Comparison of ENCODE assay signal across 9 cellular contexts in genomic region chr12:119180380-119181040, GRCh38. TPM values are rescaled to one million over a fixed set of nuclear protein-coding genes. Genes with fewer than 3 reads are reported as not detected.
DNase-seq lines count a peak whose midpoint lies in the region; ATAC-seq, FAIRE-seq and TF ChIP-seq lines count a peak whose summit lies in the region.
"Had no signal": no experiment of that assay in that cellular context is flagged by ENCODE, and none has a peak within 500 bp of the region (broad histone marks: within the 10 kb centered on the region; RNA-seq: fewer than 3 reads in every experiment).

No MANE protein-coding gene starts in this region.

- H4K20me1 ChIP-seq in endothelial cell of umbilical vein (replicated peaks; ENCODE audit: control insufficient read depth, extremely low read depth, insufficient read depth, low read length) = no peaks in the 10 kb centered on the region

- H3K36me3 Mint-ChIP-seq in type B pancreatic cell = no peaks in the 10 kb centered on the region
- no peaks in the 10 kb centered on the region for H3K36me3 Mint-ChIP-seq in activated T-helper 17 cell treated with anti-CD3 and anti-CD28 coated beads, Interleukin-2, amount 50 U/mL, for 72 hours (ENCODE audit: low read depth)
- H3K36me3 Mint-ChIP-seq in CD8-positive, alpha-beta memory T cell = no peaks in the 10 kb centered on the region
- H3K36me3 Mint-ChIP-seq: activated naive CD8-positive, alpha-beta T cell treated with anti-CD3 and anti-CD28 coated beads, Interleukin-2, amount 10 ng/mL, durations not matched to agents 7 days and 5 days had no signal

- peak overlapping the region; percentile 63 for H3K4me3 ChIP-seq in MG63
- peak overlapping the region in 2 of 3 experiments; percentile 27 to 75 for H3K4me3 ChIP-seq in endothelial cell of umbilical vein (replicated peaks in 1 of 3; ENCODE audit: insufficient read depth in 1 of 3, low read depth in 1 of 3, low read length in 3 of 3)
- H3K4me3 ChIP-seq in mesodermal cell (ENCODE audit: extremely low read depth, insufficient read depth, low read length, poor library complexity, severe bottlenecking) = peak overlapping the region; percentile 34
- H3K4me3 ChIP-seq in CD8-positive, alpha-beta memory T cell (ENCODE audit: low read length) = no peak overlapping the region

- H3K4me1 ChIP-seq in endothelial cell of umbilical vein (ENCODE audit: control insufficient read depth, extremely low read depth, insufficient read depth, low read length) (peaks cover 35% of the 10 kb centered on the region), mesodermal cell (ENCODE audit: control insufficient read depth, insufficient read depth, low read length, poor library complexity, severe bottlenecking) (peaks cover 36% of the 10 kb centered on the region)
- no peaks in the 10 kb centered on the region for H3K4me1 ChIP-seq in CD8-positive, alpha-beta memory T cell (ENCODE audit: insufficient read depth, low read length)

- H3K4me3 Mint-ChIP-seq in type B pancreatic cell = peak overlapping the region; percentile 87
- no peak overlapping the region for H3K4me3 Mint-ChIP-seq in activated T-helper 17 cell treated with anti-CD3 and anti-CD28 coated beads, Interleukin-2, amount 50 U/mL, for 72 hours
- no peak overlapping the region for H3K4me3 Mint-ChIP-seq in CD8-positive, alpha-beta memory T cell
- H3K4me3 Mint-ChIP-seq: activated naive CD8-positive, alpha-beta T cell treated with anti-CD3 and anti-CD28 coated beads, Interleukin-2, amount 10 ng/mL, durations not matched to agents 7 days and 5 days had no signal

- peak; percentile 76 for DNase-seq in MG63
- peak; percentile 51 for DNase-seq in endothelial cell of umbilical vein (ENCODE audit: low read depth, low spot score)
- no peak for DNase-seq in type B pancreatic cell (ENCODE audit: extremely low spot score, unreplicated experiment)
- no peak for DNase-seq in CD8-positive, alpha-beta memory T cell
- DNase-seq: activated naive CD8-positive, alpha-beta T cell treated with anti-CD3 and anti-CD28 coated beads, Interleukin-2, amount 10 ng/mL, durations not matched to agents 7 days and 5 days had no signal

- peaks cover 40% of the 10 kb centered on the region for H3K4me1 Mint-ChIP-seq in type B pancreatic cell (ENCODE audit: unreplicated experiment)
- no peaks in the 10 kb centered on the region for H3K4me1 Mint-ChIP-seq in activated T-helper 17 cell treated with anti-CD3 and anti-CD28 coated beads, Interleukin-2, amount 50 U/mL, for 72 hours
- no peaks in the 10 kb centered on the region for H3K4me1 Mint-ChIP-seq in CD8-positive, alpha-beta memory T cell
- H3K4me1 Mint-ChIP-seq: activated naive CD8-positive, alpha-beta T cell treated with anti-CD3 and anti-CD28 coated beads, Interleukin-2, amount 10 ng/mL, durations not matched to agents 7 days and 5 days had no signal

- POLR2A ChIA-PET in endothelial cell of umbilical vein (lab: Charles Lee) = no interaction called here
- POLR2A ChIA-PET in CD8-positive, alpha-beta memory T cell (lab: Charles Lee) = no interaction called here

- ATAC-seq in HG02798 (IDR thresholded peaks at IDR 0.05; ENCODE audit: poor library complexity, unreplicated experiment) (no peak), GM18909 (IDR thresholded peaks at IDR 0.05; ENCODE audit: poor library complexity, unreplicated experiment) (no peak)
- no peak for ATAC-seq in activated T-helper 17 cell treated with anti-CD3 and anti-CD28 coated beads, Interleukin-2, amount 50 U/mL, for 72 hours (replicated peaks)

- no peaks in the 10 kb centered on the region for H3K9me3 ChIP-seq in MG63
- no peaks in the 10 kb centered on the region for H3K9me3 ChIP-seq in endothelial cell of umbilical vein (replicated peaks; ENCODE audit: control insufficient read depth, insufficient read depth, low read length)
- H3K9me3 ChIP-seq in mesodermal cell (ENCODE audit: control insufficient read depth, low read length) = no peaks in the 10 kb centered on the region
- no peaks in the 10 kb centered on the region for H3K9me3 ChIP-seq in CD8-positive, alpha-beta memory T cell (ENCODE audit: low read length)

- BruUV-seq in endothelial cell of umbilical vein (replicated peaks; lab: Mats Ljungman, UMichigan) = TSS peak; percentile 51

- dilution Hi-C loops in endothelial cell of umbilical vein (cut with MboI; ENCODE audit: extremely low pct_ligation_motif_present, low sequenced_read_pairs) = no loop called here

- FAIRE-seq in endothelial cell of umbilical vein (lab: Jason Lieb, UNC) = peak; percentile 37

- TF ChIP-seq CTCF in endothelial cell of umbilical vein (IDR thresholded peaks at IDR 0.05; ENCODE audit: extremely low read depth in 1 of 2, insufficient read depth in 1 of 2, low read depth in 1 of 2, low read length in 2 of 2) = no peak
- TF ChIP-seq CTCF in type B pancreatic cell (conservative IDR thresholded peaks at IDR 0.05) = no peak

- H3K27me3 ChIP-seq in MG63 (no peaks in the 10 kb centered on the region), endothelial cell of umbilical vein (ENCODE audit: control insufficient read depth in 2 of 2, insufficient read depth in 2 of 2, low read length in 2 of 2) (no peaks in the 10 kb centered on the region)
- no peaks in the 10 kb centered on the region for H3K27me3 ChIP-seq in CD8-positive, alpha-beta memory T cell (ENCODE audit: insufficient read depth, low read length, poor library complexity, severe bottlenecking)

- peak overlapping the region; percentile 74 for H3K4me2 ChIP-seq in endothelial cell of umbilical vein (ENCODE audit: insufficient read depth, low read length)

- no peaks in the 10 kb centered on the region for H3K79me2 ChIP-seq in endothelial cell of umbilical vein (ENCODE audit: control insufficient read depth, insufficient read depth, low read length)

- H3K36me3 ChIP-seq in MG63 (peaks cover 32% of the 10 kb centered on the region), endothelial cell of umbilical vein (ENCODE audit: control insufficient read depth in 2 of 2, extremely low read depth in 1 of 2, insufficient read depth in 2 of 2, low read length in 2 of 2) (no peaks in the 10 kb centered on the region), mesodermal cell (ENCODE audit: control insufficient read depth, insufficient read depth, low read length) (no peaks in the 10 kb centered on the region)
- no peaks in the 10 kb centered on the region for H3K36me3 ChIP-seq in CD8-positive, alpha-beta memory T cell (ENCODE audit: insufficient read depth, low read length)

- H3K27me3 Mint-ChIP-seq in type B pancreatic cell = peaks cover 3% of the 10 kb centered on the region
- H3K27me3 Mint-ChIP-seq in activated T-helper 17 cell treated with anti-CD3 and anti-CD28 coated beads, Interleukin-2, amount 50 U/mL, for 72 hours = peaks cover 10% of the 10 kb centered on the region
- peaks cover 10 to 15% of the 10 kb centered on the region in 2 donors for H3K27me3 Mint-ChIP-seq in CD8-positive, alpha-beta memory T cell
- H3K27me3 Mint-ChIP-seq: activated naive CD8-positive, alpha-beta T cell treated with anti-CD3 and anti-CD28 coated beads, Interleukin-2, amount 10 ng/mL, durations not matched to agents 7 days and 5 days had no signal

- peak overlapping the region; percentile 53 for H3K9ac ChIP-seq in endothelial cell of umbilical vein (replicated peaks; ENCODE audit: extremely low read depth, insufficient read depth, low read length)

- TF ChIP-seq POLR2A in endothelial cell of umbilical vein (IDR thresholded peaks at IDR 0.05; ENCODE audit: low read depth, low read length) = no peak

- peak overlapping the region; percentile 25 for H2AFZ ChIP-seq in endothelial cell of umbilical vein (ENCODE audit: low read depth, low read length)

- peak overlapping the region; percentile 76 for H3K27ac ChIP-seq in endothelial cell of umbilical vein (ENCODE audit: insufficient read depth, low read depth, low read length)
- H3K27ac ChIP-seq in mesodermal cell (ENCODE audit: low read depth, low read length, severe bottlenecking) = peak overlapping the region; percentile 96
- H3K27ac ChIP-seq in CD8-positive, alpha-beta memory T cell (ENCODE audit: low read depth, low read length) = no peak overlapping the region

- WGBS in mesodermal cell (ENCODE audit: insufficient coverage in 2 of 2), 2 experiments = 17 to 29% methylated on average over 5 to 6 of the region's 7 CpGs

- CTCF ChIA-PET in endothelial cell of umbilical vein (lab: Charles Lee) = interaction anchor here (2.0 kb wide), 1 partner anchor 233 kb away, joined by 5 read pairs; no protein-coding TSS in a partner anchor
- CTCF ChIA-PET in CD8-positive, alpha-beta memory T cell (lab: Charles Lee) = no interaction called here

- H3K9me3 Mint-ChIP-seq in type B pancreatic cell = no peaks in the 10 kb centered on the region
- H3K9me3 Mint-ChIP-seq in activated T-helper 17 cell treated with anti-CD3 and anti-CD28 coated beads, Interleukin-2, amount 50 U/mL, for 72 hours = no peaks in the 10 kb centered on the region
- H3K9me3 Mint-ChIP-seq in CD8-positive, alpha-beta memory T cell = peaks cover 0 to 3% (median 0%) of the 10 kb centered on the region in 5 donors
- H3K9me3 Mint-ChIP-seq: activated naive CD8-positive, alpha-beta T cell treated with anti-CD3 and anti-CD28 coated beads, Interleukin-2, amount 10 ng/mL, durations not matched to agents 7 days and 5 days had no signal

- intact Hi-C loops in endothelial cell of umbilical vein (cut with micrococcal nuclease) = no loop called here

- H3K9me1 ChIP-seq in endothelial cell of umbilical vein (replicated peaks; ENCODE audit: control insufficient read depth, extremely low read depth, insufficient read depth, low read length) = no peaks in the 10 kb centered on the region

- H3K27ac Mint-ChIP-seq in type B pancreatic cell = peak overlapping the region; percentile 88
- no peak overlapping the region for H3K27ac Mint-ChIP-seq in activated T-helper 17 cell treated with anti-CD3 and anti-CD28 coated beads, Interleukin-2, amount 50 U/mL, for 72 hours
- H3K27ac Mint-ChIP-seq in CD8-positive, alpha-beta memory T cell = no peak overlapping the region
- H3K27ac Mint-ChIP-seq: activated naive CD8-positive, alpha-beta T cell treated with anti-CD3 and anti-CD28 coated beads, Interleukin-2, amount 10 ng/mL, durations not matched to agents 7 days and 5 days had no signal

RNA-seq across cellular contexts. Expression of gene HSPB8, which starts 1.8 kb away (rescaled TPM):
- 18.2 and 22.3 TPM in 2 replicates for total RNA-seq in MG63 (2014; rRNA removed; shearing (Covaris generic); ENCODE audit: low replicate concordance)
- total RNA-seq in endothelial cell of umbilical vein (10.1 and 10.8 TPM in 2 replicates), type B pancreatic cell (ENCODE audit: low replicate concordance) (17.0 and 41.4 TPM in 2 replicates)
- 14.7 and 17.6 TPM in 2 replicates for polyA plus RNA-seq in endothelial cell of umbilical vein
- polyA plus RNA-seq in endothelial cell of umbilical vein (2011; cell fraction: cytosol; rRNA removed) = 11.0 and 12.1 TPM in 2 replicates
- 6.5 and 8.3 TPM in 2 replicates for polyA plus RNA-seq in endothelial cell of umbilical vein (2011; cell fraction: nucleus; rRNA removed)
- 21.1 and 21.9 TPM in 2 replicates for polyA plus RNA-seq in endothelial cell of umbilical vein (2012)
- 9.5 and 10.0 TPM in 2 replicates for polyA minus RNA-seq in endothelial cell of umbilical vein
- polyA minus RNA-seq in endothelial cell of umbilical vein (2011; cell fraction: cytosol; rRNA and poly(A)+ RNA removed) = 23.6 TPM
- polyA minus RNA-seq in endothelial cell of umbilical vein (2011; cell fraction: nucleus; rRNA and poly(A)+ RNA removed) = 6.8 and 7.5 TPM in 2 replicates
- 9.4 TPM for polyA plus RNA-seq in mesodermal cell (2013, experiment 1 of 2)
- polyA plus RNA-seq in mesodermal cell (2013, experiment 2 of 2) = 10.9 TPM
- total RNA-seq in activated T-helper 17 cell treated with anti-CD3 and anti-CD28 coated beads, Interleukin-2, amount 50 U/mL, for 72 hours = not detected
- not detected for total RNA-seq in CD8-positive, alpha-beta memory T cell
- polyA plus RNA-seq in CD8-positive, alpha-beta memory T cell = not detected
- total RNA-seq: activated naive CD8-positive, alpha-beta T cell treated with anti-CD3 and anti-CD28 coated beads, Interleukin-2, amount 10 ng/mL, durations not matched to agents 7 days and 5 days had no signal

Comparison
In these comparisons a context has a peak if more than half of its experiments do, and no peak if none do; other contexts are left out.
1. DNase-seq: peak in MG63 (single experiment) and endothelial cell of umbilical vein (single experiment); none in type B pancreatic cell (single experiment) and CD8-positive, alpha-beta memory T cell (0 of 5).
2. RNA of gene HSPB8, which starts 1.8 kb away (total RNA-seq): 18.2 to 22.3 TPM in MG63, 17.0 to 41.4 TPM in type B pancreatic cell and 10.1 to 10.8 TPM in endothelial cell of umbilical vein; not detected in activated T-helper 17 cell treated with anti-CD3 and anti-CD28 coated beads, Interleukin-2, amount 50 U/mL, for 72 hours and not detected in CD8-positive, alpha-beta memory T cell; every median in the first group is over 10 times any median in the second.